In the genomic region with DNA sequence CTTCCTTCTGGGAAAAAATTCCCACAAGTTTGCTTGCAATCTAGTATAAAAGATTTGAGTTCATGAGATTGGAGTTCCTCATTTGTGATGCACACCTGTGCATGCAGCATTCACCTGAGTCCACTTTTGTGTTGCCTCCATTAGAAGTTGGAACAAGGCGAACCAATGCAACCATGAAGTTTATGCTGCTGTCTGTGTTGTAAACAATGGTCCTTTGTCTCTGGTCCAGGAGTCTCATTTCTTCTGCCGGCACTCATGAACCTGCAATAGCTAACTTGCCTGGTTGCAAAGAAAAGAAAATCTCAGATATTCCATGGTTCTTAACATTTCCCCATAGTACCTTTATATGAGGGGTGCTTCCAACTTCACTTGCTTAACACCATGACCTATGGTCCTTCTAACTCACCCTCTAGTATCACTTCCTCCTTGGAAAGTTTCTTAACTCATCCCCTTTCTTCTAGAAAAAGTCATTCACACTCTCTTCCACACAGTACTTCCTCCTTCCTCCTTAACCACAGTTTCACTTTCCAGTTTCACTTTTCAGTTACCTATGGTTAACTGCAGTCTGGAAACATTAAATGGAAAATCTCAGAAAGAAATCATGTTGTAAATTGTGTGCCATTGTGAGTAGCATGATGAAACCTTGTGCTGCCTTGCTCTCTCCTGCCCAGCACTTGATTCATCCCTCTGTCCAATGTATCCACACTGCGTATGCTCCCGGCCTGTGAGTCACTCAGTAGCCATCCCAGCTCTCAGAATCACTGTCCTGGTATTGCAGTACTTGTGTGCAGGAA, we compare ENCODE assay signal across 8 cellular contexts.
DNase-seq lines count a peak whose midpoint lies in the region; ATAC-seq, FAIRE-seq and TF ChIP-seq lines count a peak whose summit lies in the region.

No MANE protein-coding gene starts in this region.

- H3K4me1 ChIP-seq in GM12878 (ENCODE audit: control insufficient read depth, insufficient read depth, low read length) (peaks cover 19% of the 10 kb centered on the region), mucosa of descending colon (ENCODE audit: low read depth) (no peaks in the 10 kb centered on the region)

- no peak overlapping the region for H3K9ac ChIP-seq in GM12878 (ENCODE audit: control insufficient read depth, insufficient read depth, low read length)

- TF ChIP-seq EP300 in GM12878 (IDR thresholded peaks at IDR 0.05; ENCODE audit: borderline replicate concordance in 1 of 2, control insufficient read depth in 1 of 2, low read depth in 2 of 2, low read length in 2 of 2) = 0 out of 4 replicates have a peak, but pooled peaks of 1 of the 2 experiments have one; percentile 51

- ATAC-seq in GM18499 (IDR thresholded peaks at IDR 0.05; ENCODE audit: insufficient read depth, unreplicated experiment) (peak; percentile 71), GM12878 (peak; percentile 89), mucosa of descending colon (peak; percentile 90)

- 42% methylated on average over 4 of the region's 4 CpGs for WGBS in GM12878 (ENCODE audit: insufficient coverage, insufficient replicate concordance, low lambda C conversion rate, missing lambda C conversion rate)

- TF ChIP-seq POLR2A in H54 (IDR thresholded peaks at IDR 0.05; ENCODE audit: low read depth, low read length) (no peak), GM12878 (IDR thresholded peaks at IDR 0.05; ENCODE audit: low read depth, low read length) (no peak)

- H3K79me2 ChIP-seq in GM12878 (ENCODE audit: control insufficient read depth, insufficient read depth, low read length) = no peaks in the 10 kb centered on the region

- BruUV-seq in GM12878 (replicated peaks; lab: Mats Ljungman, UMichigan) = no TSS peak

- in situ Hi-C loops in GM12878 (cut with MboI) (no loop called here), G401 (cut with HindIII; ENCODE audit: low sequenced_read_pairs) (no loop called here)

- TF ChIP-seq CTCF in GM12878 (IDR thresholded peaks at IDR 0.05 in 2 of 3, conservative IDR thresholded peaks at IDR 0.05 in 1 of 3; ENCODE audit: control insufficient read depth in 2 of 3, extremely low read depth in 1 of 3, insufficient read depth in 1 of 3, low read depth in 3 of 3, low read length in 3 of 3) = no peak
- no peak for TF ChIP-seq CTCF in mucosa of descending colon (IDR thresholded peaks at IDR 0.05)

- CTCF ChIA-PET in GM12878 (lab: Yijun Ruan, JAX) = no interaction called here

- no peak overlapping the region for H2AFZ ChIP-seq in GM12878 (ENCODE audit: control insufficient read depth, low read depth, low read length)

- no peak overlapping the region for H3K27ac ChIP-seq in GM12878 (ENCODE audit: control insufficient read depth, insufficient read depth)

- no peaks in the 10 kb centered on the region for H3K36me3 ChIP-seq in GM12878 (ENCODE audit: control insufficient read depth in 2 of 2, insufficient read depth in 2 of 2, low read length in 1 of 2)
- no peaks in the 10 kb centered on the region for H3K36me3 ChIP-seq in mucosa of descending colon (ENCODE audit: low read depth)

- H3K4me3 ChIP-seq in GM12878 (no peak overlapping the region), mucosa of descending colon (no peak overlapping the region)

- H3K9me3 ChIP-seq in GM12878 (replicated peaks; ENCODE audit: control insufficient read depth, insufficient read depth, low read length) (no peaks in the 10 kb centered on the region), mucosa of descending colon (no peaks in the 10 kb centered on the region)

- peak overlapping the region; percentile 53 for H3K4me2 ChIP-seq in GM12878 (ENCODE audit: control insufficient read depth, insufficient read depth)

- TF ChIP-seq RAD21 in GM12878 (IDR thresholded peaks at IDR 0.05; ENCODE audit: insufficient read depth, low read depth, low read length) = no peak

- intact Hi-C loops in GM12878 (cut with micrococcal nuclease; ENCODE audit: unreplicated experiment) (loop anchor here (10.0 kb wide), 1 partner anchor 753 kb away; no protein-coding TSS in a partner anchor), mucosa of descending colon (cut with DNase I, micrococcal nuclease) (no loop called here)

- peak; percentile 97 for FAIRE-seq in H54 (lab: Jason Lieb, UNC)
- FAIRE-seq in GM12878 (lab: Jason Lieb, UNC) = peak; percentile 59

- H3K27me3 ChIP-seq in GM12878 (replicated peaks in 1 of 2; ENCODE audit: control insufficient read depth in 2 of 2, insufficient read depth in 2 of 2, low read length in 1 of 2) = no peaks in the 10 kb centered on the region

- SMC1A ChIA-PET in GM12878 (lab: Charles Lee; ENCODE audit: uncharacterized antibody, unreplicated experiment) = no interaction called here

- no peaks in the 10 kb centered on the region for H4K20me1 ChIP-seq in GM12878 (ENCODE audit: control insufficient read depth, insufficient read depth)

- POLR2A ChIA-PET in GM12878 (lab: Charles Lee) = no interaction called here

- DNase-seq in H54 (ENCODE audit: insufficient read length, low spot score) = peak; percentile 44
- peak; percentile 61 to 70 for DNase-seq in Kasumi-1 (lab: John Stamatoyannopoulos, UW)
- DNase-seq in GM12878 (ENCODE audit: low read depth, low spot score) = peak; percentile 49
- DNase-seq in mucosa of descending colon = peak in 1 of 3 donors; percentile 5
- no peak for DNase-seq in G401 (ENCODE audit: low spot score)
- no peak for DNase-seq in NCI-H748 treated with DMSO at 0.1 percent for 48 hours (lab: John Stamatoyannopoulos, UW)
- no peak for DNase-seq in GF-D8 (lab: John Stamatoyannopoulos, UW)

- RAD21 ChIA-PET in GM12878 (lab: Charles Lee; ENCODE audit: unreplicated experiment) = no interaction called here

TF ChIP-seq in GM12878, 131 proteins besides CTCF, POLR2A, EP300 and RAD21 (continues in another document):
- TF ChIP-seq ZBED1 (IDR thresholded peaks at IDR 0.05; ENCODE audit: borderline replicate concordance) (0 out of 2 replicates have a peak, but pooled peaks have one; percentile 26), MYC (IDR thresholded peaks at IDR 0.05; ENCODE audit: insufficient read depth, insufficient read length, insufficient replicate concordance, low read length, severe bottlenecking) (no peak), MEF2A (IDR thresholded peaks at IDR 0.05; ENCODE audit: insufficient read depth, low read depth, low read length) (0 out of 2 replicates have a peak, but pooled peaks have one; percentile 46), CEBPB (IDR thresholded peaks at IDR 0.05; ENCODE audit: borderline replicate concordance in 1 of 2, low read depth in 2 of 2, low read length in 2 of 2) (0 out of 4 replicates have a peak, but pooled peaks of 1 of the 2 experiments have one; percentile 27), BMI1 (IDR thresholded peaks at IDR 0.05; ENCODE audit: borderline replicate concordance) (peak; percentile 50; the same call in 1 of the 2 replicates), HCFC1 (IDR thresholded peaks at IDR 0.05; ENCODE audit: low read length) (no peak), IKZF2 (IDR thresholded peaks at IDR 0.05) (peak; percentile 95 to 97), NR2C1 (IDR thresholded peaks at IDR 0.05) (no peak), LARP7 (IDR thresholded peaks at IDR 0.05) (no peak), ETV6 (conservative IDR thresholded peaks at IDR 0.05 in 1 of 2, IDR thresholded peaks at IDR 0.05 in 1 of 2; ENCODE audit: borderline replicate concordance in 1 of 2, low read depth in 1 of 2) (peak in 1 of 2 experiments; percentile 100; a peak in 2 of 4 replicates), SPI1 (IDR thresholded peaks at IDR 0.05; ENCODE audit: borderline replicate concordance, insufficient read depth, low read depth, low read length) (peak; percentile 91), NR2F1 (conservative IDR thresholded peaks at IDR 0.05) (peak; percentile 91), STAT1 (conservative IDR thresholded peaks at IDR 0.05) (no peak)
- TF ChIP-seq, protein P1, sequence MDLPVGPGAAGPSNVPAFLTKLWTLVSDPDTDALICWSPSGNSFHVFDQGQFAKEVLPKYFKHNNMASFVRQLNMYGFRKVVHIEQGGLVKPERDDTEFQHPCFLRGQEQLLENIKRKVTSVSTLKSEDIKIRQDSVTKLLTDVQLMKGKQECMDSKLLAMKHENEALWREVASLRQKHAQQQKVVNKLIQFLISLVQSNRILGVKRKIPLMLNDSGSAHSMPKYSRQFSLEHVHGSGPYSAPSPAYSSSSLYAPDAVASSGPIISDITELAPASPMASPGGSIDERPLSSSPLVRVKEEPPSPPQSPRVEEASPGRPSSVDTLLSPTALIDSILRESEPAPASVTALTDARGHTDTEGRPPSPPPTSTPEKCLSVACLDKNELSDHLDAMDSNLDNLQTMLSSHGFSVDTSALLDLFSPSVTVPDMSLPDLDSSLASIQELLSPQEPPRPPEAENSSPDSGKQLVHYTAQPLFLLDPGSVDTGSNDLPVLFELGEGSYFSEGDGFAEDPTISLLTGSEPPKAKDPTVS (IDR thresholded peaks at IDR 0.05; ENCODE audit: low read depth, low read length) = no peak
- TF ChIP-seq, protein P2, sequence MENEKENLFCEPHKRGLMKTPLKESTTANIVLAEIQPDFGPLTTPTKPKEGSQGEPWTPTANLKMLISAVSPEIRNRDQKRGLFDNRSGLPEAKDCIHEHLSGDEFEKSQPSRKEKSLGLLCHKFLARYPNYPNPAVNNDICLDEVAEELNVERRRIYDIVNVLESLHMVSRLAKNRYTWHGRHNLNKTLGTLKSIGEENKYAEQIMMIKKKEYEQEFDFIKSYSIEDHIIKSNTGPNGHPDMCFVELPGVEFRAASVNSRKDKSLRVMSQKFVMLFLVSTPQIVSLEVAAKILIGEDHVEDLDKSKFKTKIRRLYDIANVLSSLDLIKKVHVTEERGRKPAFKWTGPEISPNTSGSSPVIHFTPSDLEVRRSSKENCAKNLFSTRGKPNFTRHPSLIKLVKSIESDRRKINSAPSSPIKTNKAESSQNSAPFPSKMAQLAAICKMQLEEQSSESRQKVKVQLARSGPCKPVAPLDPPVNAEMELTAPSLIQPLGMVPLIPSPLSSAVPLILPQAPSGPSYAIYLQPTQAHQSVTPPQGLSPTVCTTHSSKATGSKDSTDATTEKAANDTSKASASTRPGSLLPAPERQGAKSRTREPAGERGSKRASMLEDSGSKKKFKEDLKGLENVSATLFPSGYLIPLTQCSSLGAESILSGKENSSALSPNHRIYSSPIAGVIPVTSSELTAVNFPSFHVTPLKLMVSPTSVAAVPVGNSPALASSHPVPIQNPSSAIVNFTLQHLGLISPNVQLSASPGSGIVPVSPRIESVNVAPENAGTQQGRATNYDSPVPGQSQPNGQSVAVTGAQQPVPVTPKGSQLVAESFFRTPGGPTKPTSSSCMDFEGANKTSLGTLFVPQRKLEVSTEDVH (IDR thresholded peaks at IDR 0.05; ENCODE audit: low read depth, partially characterized antibody) = no peak

Comparison
In these comparisons a context has a peak if more than half of its experiments do, and no peak if none do; other contexts are left out.
1. DNase-seq: peak in H54 (single experiment), Kasumi-1 (2 of 2) and GM12878 (single experiment); none in G401 (single experiment), NCI-H748 treated with DMSO at 0.1 percent for 48 hours (single experiment) and GF-D8 (single experiment).
2. Peak in every context shown above with its lines, with median percentiles within 50 percentile points of each other: ATAC-seq.